In genomic region chr1:28278763-28279162, GRCh38 we compare ENCODE assay signal across 24 cellular contexts.
"Had no signal": no experiment of that assay in that cellular context is flagged by ENCODE, and none has a peak within 500 bp of the region (broad histone marks: within the 10 kb centered on the region; RNA-seq: fewer than 3 reads in every experiment).

No MANE protein-coding gene starts in this region.

- H3K4me2 ChIP-seq: neural progenitor cell had no signal

- H3K4me3 Mint-ChIP-seq: mesothelial cell of epicardium; naive B cell; natural killer cell treated with Interleukin-12 subunit alpha and Interleukin-12 subunit beta and Interleukin-15 and Interleukin-18, amount 100 ng/mL, for 72 hours; neural progenitor cell; stimulated activated effector memory CD8-positive, alpha-beta T cell treated with anti-CD3 and anti-CD28 coated beads, Interleukin-12 subunit alpha, Interleukin-12 subunit beta, amount 100 ng/mL, for 72 hours had no signal

- H3K9me3 Mint-ChIP-seq: mesothelial cell of epicardium; naive B cell; natural killer cell treated with Interleukin-12 subunit alpha and Interleukin-12 subunit beta and Interleukin-15 and Interleukin-18, amount 100 ng/mL, for 72 hours; neural progenitor cell; stimulated activated effector memory CD8-positive, alpha-beta T cell treated with anti-CD3 and anti-CD28 coated beads, Interleukin-12 subunit alpha, Interleukin-12 subunit beta, amount 100 ng/mL, for 72 hours had no signal

- DNase-seq: cortex of kidney; dorsolateral prefrontal cortex; effector CD4-positive, alpha-beta T cell; foreskin fibroblast; gastrocnemius medialis; head of caudate nucleus; mesenchymal stem cell; mucosa of descending colon; naive B cell; nucleus accumbens; stimulated activated CD4-positive, alpha-beta T cell treated with anti-CD3 and anti-CD28 coated beads, Interleukin-2, amount 100 ng/mL, for 24 hours; stimulated activated CD4-positive, alpha-beta T cell treated with anti-CD3 and anti-CD28 coated beads, Interleukin-4, amount 100 ng/mL, for 24 hours; stimulated activated naive CD4-positive, alpha-beta T cell treated with Interleukin-2 at 50 U/mL for 16 hours; upper lobe of left lung had no signal

- H3K4me1 ChIP-seq: neural progenitor cell, prostate gland, tibial nerve, vagina had no signal

- H2AFZ ChIP-seq: neural progenitor cell had no signal

- H3K9me3 ChIP-seq: gastrocnemius medialis, mucosa of descending colon, prostate gland, right atrium auricular region, thoracic aorta, tibial nerve, upper lobe of left lung, vagina had no signal

- H3K27me3 ChIP-seq: dorsolateral prefrontal cortex, gastrocnemius medialis, neural progenitor cell, right atrium auricular region, tibial nerve, upper lobe of left lung, vagina had no signal

- H3K27me3 Mint-ChIP-seq: naive B cell; natural killer cell treated with Interleukin-12 subunit alpha and Interleukin-12 subunit beta and Interleukin-15 and Interleukin-18, amount 100 ng/mL, for 72 hours had no signal

- H3K9ac ChIP-seq: neural progenitor cell had no signal

- H3K36me3 ChIP-seq: neural progenitor cell had no signal

- H3K27ac Mint-ChIP-seq: mesothelial cell of epicardium; natural killer cell treated with Interleukin-12 subunit alpha and Interleukin-12 subunit beta and Interleukin-15 and Interleukin-18, amount 100 ng/mL, for 72 hours; neural progenitor cell had no signal

- H3K4me1 Mint-ChIP-seq: mesothelial cell of epicardium, naive B cell, neural progenitor cell had no signal

- H3K4me3 ChIP-seq: dorsolateral prefrontal cortex, gastrocnemius medialis, mucosa of descending colon, neural progenitor cell, prostate gland, right atrium auricular region, thoracic aorta, tibial nerve, upper lobe of left lung, vagina had no signal

- H3K27ac ChIP-seq: dorsolateral prefrontal cortex, epithelial cell of prostate, gastrocnemius medialis, neural progenitor cell, prostate gland, right atrium auricular region, thoracic aorta, tibial nerve, upper lobe of left lung, vagina had no signal
